ENCODE assay signal across 1 cellular context in genomic region chr13:42807236-42807635, GRCh38.
TF ChIP-seq lines count a peak whose summit lies in the region.

No MANE protein-coding gene starts in this region.

TF ChIP-seq in SK-N-SH, 30 proteins besides CTCF, POLR2A, EP300 and RAD21 (continued from another document):
- no peak for TF ChIP-seq REST (IDR thresholded peaks at IDR 0.05; ENCODE audit: low read depth, low read length)
